ENCODE assay signal across 9 cellular contexts in genomic region chr7:48154792-48155413, GRCh38. TPM values are rescaled to one million over a fixed set of nuclear protein-coding genes. Genes with fewer than 3 reads are reported as not detected.
DNase-seq lines count a peak whose midpoint lies in the region; ATAC-seq, FAIRE-seq and TF ChIP-seq lines count a peak whose summit lies in the region.
"Had no signal": no experiment of that assay in that cellular context is flagged by ENCODE, and none has a peak within 500 bp of the region (broad histone marks: within the 10 kb centered on the region; RNA-seq: fewer than 3 reads in every experiment).

No MANE protein-coding gene starts in this region.

- no peaks in the 10 kb centered on the region for H4K20me1 ChIP-seq in MM.1S (ENCODE audit: insufficient read depth, low read length)

- peak; percentile 44 for DNase-seq in DMS114 treated with DMSO at 0.1 percent for 48 hours (lab: John Stamatoyannopoulos, UW; ENCODE audit: unreplicated experiment)
- DNase-seq in GM19239 (ENCODE audit: insufficient read length, low spot score): no peak
- DNase-seq in MM.1S: peak; percentile 59
- peak; percentile 5 for DNase-seq in activated T-helper 1 cell treated with Interleukin-2 at 50 U/mL for 16 hours (ENCODE audit: low read depth)
- peak; percentile 2 for DNase-seq in inferior parietal cortex (ENCODE audit: extremely low spot score)
- no peak for DNase-seq in NCI-H524 treated with DMSO at 0.1 percent for 48 hours (lab: John Stamatoyannopoulos, UW)
- no peak for DNase-seq in ureter (ENCODE audit: low spot score)

- ATAC-seq in HG03342 (IDR thresholded peaks at IDR 0.05; ENCODE audit: unreplicated experiment): no peak

- FAIRE-seq in GM19239 (lab: Jason Lieb, UNC): peak; percentile 64

- H3F3A ChIP-seq in MM.1S (ENCODE audit: insufficient read depth, low read length): no peaks in the 10 kb centered on the region

- no peaks in the 10 kb centered on the region for H3K9me3 ChIP-seq in MM.1S (replicated peaks; ENCODE audit: insufficient read depth, low read length)

- H3K27me3 ChIP-seq in MM.1S (replicated peaks; ENCODE audit: insufficient read depth, low read length): no peaks in the 10 kb centered on the region

- H3K79me2 ChIP-seq in MM.1S (ENCODE audit: low read length): no peaks in the 10 kb centered on the region

- H3K4me2 ChIP-seq in MM.1S (ENCODE audit: low read depth, low read length): no peak overlapping the region

- no peaks in the 10 kb centered on the region for H3K4me1 ChIP-seq in MM.1S (ENCODE audit: low read length)

- H3K9me2 ChIP-seq in MM.1S (replicated peaks; ENCODE audit: insufficient read depth, low read length): no peaks in the 10 kb centered on the region

- H3K36me3 ChIP-seq in MM.1S (replicated peaks; ENCODE audit: insufficient read depth, low read length): no peaks in the 10 kb centered on the region

- H3K4me3 ChIP-seq in MM.1S (ENCODE audit: low read length): no peak overlapping the region
- H3K4me3 ChIP-seq: skin epidermis had no signal

- no peak overlapping the region; the same call in 1 of the 2 replicates for H3K27ac ChIP-seq in MM.1S (ENCODE audit: low read length)
- H3K27ac ChIP-seq: skin epidermis had no signal

- H3K9ac ChIP-seq in MM.1S (ENCODE audit: low read length): no peak overlapping the region

- 0 out of 2 replicates have a peak overlapping the region, but pooled peaks have one; percentile 51 for H2AFZ ChIP-seq in MM.1S (ENCODE audit: low read length)

- peak; percentile 77 for TF ChIP-seq CTCF in MM.1S (IDR thresholded peaks at IDR 0.05; ENCODE audit: low read length)

RNA-seq across cellular contexts. Expression of gene ABCA13, which starts 16.4 kb away (rescaled TPM):
- total RNA-seq in ureter: 5.2 TPM

Comparison
In these comparisons a context has a peak if more than half of its experiments do, and no peak if none do; other contexts are left out.
1. DNase-seq: peak in DMS114 treated with DMSO at 0.1 percent for 48 hours (single experiment), MM.1S (single experiment), activated T-helper 1 cell treated with Interleukin-2 at 50 U/mL for 16 hours (single experiment) and inferior parietal cortex (single experiment); none in GM19239 (single experiment), NCI-H524 treated with DMSO at 0.1 percent for 48 hours (single experiment) and ureter (single experiment).